Comparison of ENCODE assay signal across 33 cellular contexts in genomic region chr7:42104694-42105093, GRCh38.
"Had no signal": no experiment of that assay in that cellular context is flagged by ENCODE, and none has a peak within 500 bp of the region (broad histone marks: within the 10 kb centered on the region; RNA-seq: fewer than 3 reads in every experiment).

No MANE protein-coding gene starts in this region.

- H3K27me3 Mint-ChIP-seq: activated CD4-positive, alpha-beta memory T cell treated with anti-CD3 and anti-CD28 coated beads, Interleukin-2, amount 10 ng/mL, durations not matched to agents 7 days and 5 days; activated naive CD4-positive, alpha-beta T cell treated with anti-CD3 and anti-CD28 coated beads, Interleukin-2, amount 50 U/mL, for 24 hours had no signal

- H3K36me3 Mint-ChIP-seq: activated CD8-positive, alpha-beta memory T cell treated with anti-CD3 and anti-CD28 coated beads, Interleukin-2, amount 10 ng/mL, durations not matched to agents 7 days and 5 days; activated naive CD4-positive, alpha-beta T cell treated with anti-CD3 and anti-CD28 coated beads, Interleukin-2, amount 50 U/mL, for 24 hours; activated naive CD8-positive, alpha-beta T cell treated with anti-CD3 and anti-CD28 coated beads, Interleukin-2, amount 10 ng/mL, durations not matched to agents 7 days and 5 days had no signal

- H3K27me3 ChIP-seq: breast epithelium had no signal

- H3K27ac Mint-ChIP-seq: activated CD4-positive, alpha-beta memory T cell treated with anti-CD3 and anti-CD28 coated beads, Interleukin-2, amount 10 ng/mL, durations not matched to agents 7 days and 5 days; activated CD8-positive, alpha-beta memory T cell treated with anti-CD3 and anti-CD28 coated beads, Interleukin-2, amount 10 ng/mL, durations not matched to agents 7 days and 5 days; activated naive CD4-positive, alpha-beta T cell treated with anti-CD3 and anti-CD28 coated beads, Interleukin-2, amount 50 U/mL, for 24 hours; activated naive CD8-positive, alpha-beta T cell treated with anti-CD3 and anti-CD28 coated beads, Interleukin-2, amount 10 ng/mL, durations not matched to agents 7 days and 5 days; activated T-helper 17 cell treated with anti-CD3 and anti-CD28 coated beads, Interleukin-2, amount 50 U/mL, for 72 hours had no signal

- H3K27ac ChIP-seq: body of pancreas, PC-9, RWPE1, WERI-Rb-1 had no signal

- H3K36me3 ChIP-seq: breast epithelium, WERI-Rb-1 had no signal

- H3K4me3 Mint-ChIP-seq: activated CD4-positive, alpha-beta memory T cell treated with anti-CD3 and anti-CD28 coated beads, Interleukin-2, amount 10 ng/mL, durations not matched to agents 7 days and 5 days; activated CD8-positive, alpha-beta memory T cell treated with anti-CD3 and anti-CD28 coated beads, Interleukin-2, amount 10 ng/mL, durations not matched to agents 7 days and 5 days; activated naive CD4-positive, alpha-beta T cell treated with anti-CD3 and anti-CD28 coated beads, Interleukin-2, amount 50 U/mL, for 24 hours; activated naive CD8-positive, alpha-beta T cell treated with anti-CD3 and anti-CD28 coated beads, Interleukin-2, amount 10 ng/mL, durations not matched to agents 7 days and 5 days; activated T-helper 17 cell treated with anti-CD3 and anti-CD28 coated beads, Interleukin-2, amount 50 U/mL, for 72 hours had no signal

- H3K9me3 ChIP-seq: body of pancreas, breast epithelium had no signal

- H3K4me3 ChIP-seq: body of pancreas, breast epithelium, PC-9 had no signal

- H3K4me1 Mint-ChIP-seq: activated CD4-positive, alpha-beta memory T cell treated with anti-CD3 and anti-CD28 coated beads, Interleukin-2, amount 10 ng/mL, durations not matched to agents 7 days and 5 days; activated CD8-positive, alpha-beta memory T cell treated with anti-CD3 and anti-CD28 coated beads, Interleukin-2, amount 10 ng/mL, durations not matched to agents 7 days and 5 days; activated naive CD4-positive, alpha-beta T cell treated with anti-CD3 and anti-CD28 coated beads, Interleukin-2, amount 50 U/mL, for 24 hours; activated naive CD8-positive, alpha-beta T cell treated with anti-CD3 and anti-CD28 coated beads, Interleukin-2, amount 10 ng/mL, durations not matched to agents 7 days and 5 days; activated T-helper 17 cell treated with anti-CD3 and anti-CD28 coated beads, Interleukin-2, amount 50 U/mL, for 72 hours had no signal

- FAIRE-seq: RCC 7860 had no signal

- ATAC-seq: activated CD8-positive, alpha-beta memory T cell treated with anti-CD3 and anti-CD28 coated beads, Interleukin-2, amount 10 ng/mL, durations not matched to agents 7 days and 5 days; activated T-helper 17 cell treated with anti-CD3 and anti-CD28 coated beads, Interleukin-2, amount 50 U/mL, for 72 hours; body of pancreas had no signal

- H2AFZ ChIP-seq: PC-9 had no signal

- H3K4me1 ChIP-seq: body of pancreas had no signal

- H3K9me3 Mint-ChIP-seq: activated CD4-positive, alpha-beta memory T cell treated with anti-CD3 and anti-CD28 coated beads, Interleukin-2, amount 10 ng/mL, durations not matched to agents 7 days and 5 days; activated naive CD4-positive, alpha-beta T cell treated with anti-CD3 and anti-CD28 coated beads, Interleukin-2, amount 50 U/mL, for 24 hours; activated naive CD8-positive, alpha-beta T cell treated with anti-CD3 and anti-CD28 coated beads, Interleukin-2, amount 10 ng/mL, durations not matched to agents 7 days and 5 days; activated T-helper 17 cell treated with anti-CD3 and anti-CD28 coated beads, Interleukin-2, amount 50 U/mL, for 72 hours had no signal

- H3K4me2 ChIP-seq: PC-9 had no signal

- DNase-seq: activated CD4-positive, alpha-beta memory T cell treated with anti-CD3 and anti-CD28 coated beads, Interleukin-2, amount 10 ng/mL, durations not matched to agents 7 days and 5 days; activated CD4-positive, alpha-beta T cell treated with anti-CD3 and anti-CD28 coated beads for 1 hour; activated CD4-positive, alpha-beta T cell treated with anti-CD3 and anti-CD28 coated beads for 48 hours; activated CD4-positive, CD25-positive, alpha-beta regulatory T cell; activated CD8-positive, alpha-beta memory T cell treated with anti-CD3 and anti-CD28 coated beads for 24 hours; activated CD8-positive, alpha-beta memory T cell treated with anti-CD3 and anti-CD28 coated beads, Interleukin-2, amount 10 ng/mL, durations not matched to agents 7 days and 5 days; activated CD8-positive, alpha-beta memory T cell treated with anti-CD3 and anti-CD28 coated beads, Interleukin-2, amount 50 U/mL, for 48 hours; activated effector memory CD4-positive, alpha-beta T cell treated with anti-CD3 and anti-CD28 coated beads, Interleukin-2, amount 50 U/mL, for 16 hours; activated naive CD4-positive, alpha-beta T cell; activated naive CD8-positive, alpha-beta T cell treated with anti-CD3 and anti-CD28 coated beads, Interleukin-2, amount 10 ng/mL, durations not matched to agents 7 days and 5 days; activated T-cell treated with anti-CD3 and anti-CD28 coated beads, Interleukin-2, amount 50 U/mL, for 48 hours; body of pancreas; Karpas-422; KBM-7; NCI-H1048; NCI-H1105 treated with DMSO at 0.1 percent for 48 hours; NCI-H1436; NCI-H1694; NCI-H1930; NCI-H2081 treated with DMSO at 0.1 percent for 48 hours; NCI-H226; NCI-H446 treated with DMSO at 0.1 percent for 48 hours; NCI-H524 treated with DMSO at 0.1 percent for 48 hours; NK-92 treated with Interleukin-12 subunit alpha and Interleukin-12 subunit beta, amount 100 ng/mL, for 24 hours; PC-9; Right ventricle myocardium superior; T1000; WERI-Rb-1 had no signal
